In genomic region chr10:35690534-35690933, GRCh38 we compare ENCODE assay signal across 22 cellular contexts. TPM values are rescaled to one million over a fixed set of nuclear protein-coding genes. Genes with fewer than 3 reads are reported as not detected.
A peak's percentile ranks its signal among the peaks of the same experiment; 100 is the strongest.
DNase-seq lines count a peak whose midpoint lies in the region; ATAC-seq and TF ChIP-seq lines count a peak whose summit lies in the region.
"Had no signal": no experiment of that assay in that cellular context is flagged by ENCODE, and none has a peak within 500 bp of the region (broad histone marks: within the 10 kb centered on the region; RNA-seq: fewer than 3 reads in every experiment).

No MANE protein-coding gene starts in this region.

- no peaks in the 10 kb centered on the region for H3K4me1 Mint-ChIP-seq in CD8-positive, alpha-beta memory T cell
- H3K4me1 Mint-ChIP-seq: activated naive CD8-positive, alpha-beta T cell treated with anti-CD3 and anti-CD28 coated beads, Interleukin-2, amount 50 U/mL, for 24 hours; stimulated activated naive CD8-positive, alpha-beta T cell treated with anti-CD3 and anti-CD28 coated beads, Interleukin-15, amount 100 ng/mL, for 72 hours had no signal

- no peaks in the 10 kb centered on the region for H3K36me3 ChIP-seq in HEK293 (ENCODE audit: control insufficient read depth in 2 of 2, insufficient read depth in 1 of 2, low read length in 2 of 2)
- no peaks in the 10 kb centered on the region for H3K36me3 ChIP-seq in mucosa of descending colon (ENCODE audit: low read depth)
- H3K36me3 ChIP-seq in CD8-positive, alpha-beta memory T cell (ENCODE audit: insufficient read depth, low read length), result no peaks in the 10 kb centered on the region
- H3K36me3 ChIP-seq: brain microvascular endothelial cell, left lung had no signal

- CTCF ChIA-PET in HEK293 (lab: Yijun Ruan, JAX), result no interaction called here
- CTCF ChIA-PET in CD8-positive, alpha-beta memory T cell (lab: Charles Lee), result no interaction called here

- H3K36me3 Mint-ChIP-seq in CD8-positive, alpha-beta memory T cell, result no peaks in the 10 kb centered on the region

- H3K9me3 ChIP-seq in HEK293 (ENCODE audit: control insufficient read depth, insufficient read depth, low read depth, low read length), result no peaks in the 10 kb centered on the region
- H3K9me3 ChIP-seq in mucosa of descending colon, result no peaks in the 10 kb centered on the region
- H3K9me3 ChIP-seq in CD8-positive, alpha-beta memory T cell (ENCODE audit: low read length), result no peaks in the 10 kb centered on the region
- H3K9me3 ChIP-seq: left lung had no signal

- H3K4me3 Mint-ChIP-seq in CD8-positive, alpha-beta memory T cell, result no peak overlapping the region
- H3K4me3 Mint-ChIP-seq: activated naive CD8-positive, alpha-beta T cell treated with anti-CD3 and anti-CD28 coated beads, Interleukin-2, amount 50 U/mL, for 24 hours; HFFc6; stimulated activated naive CD8-positive, alpha-beta T cell treated with anti-CD3 and anti-CD28 coated beads, Interleukin-15, amount 100 ng/mL, for 72 hours had no signal

- H3K27me3 Mint-ChIP-seq in CD8-positive, alpha-beta memory T cell, result peaks cover 0 to 2% of the 10 kb centered on the region in 2 donors
- H3K27me3 Mint-ChIP-seq: progenitor cell of endocrine pancreas had no signal

- DNase-seq in NCI-H2029 treated with DMSO at 0.1 percent for 48 hours (lab: John Stamatoyannopoulos, UW), result peak; percentile 85
- peak; percentile 21 to 63 for DNase-seq in SHP77 (lab: John Stamatoyannopoulos, UW)
- DNase-seq in mucosa of descending colon, result peak in 1 of 3 donors; percentile 41
- no peak for DNase-seq in activated T-cell treated with anti-CD3 and anti-CD28 coated beads, Interleukin-2, amount 50 U/mL, for 48 hours
- DNase-seq in CD8-positive, alpha-beta memory T cell, result no peak
- DNase-seq in glomerular visceral epithelial cell (ENCODE audit: extremely low spot score), result no peak
- DNase-seq in left ventricle myocardium superior, result no peak
- DNase-seq: activated CD4-positive, alpha-beta T cell treated with anti-CD3 and anti-CD28 coated beads for 48 hours; activated naive CD8-positive, alpha-beta T cell treated with anti-CD3 and anti-CD28 coated beads, Interleukin-2, amount 50 U/mL, for 24 hours; brain microvascular endothelial cell; HFFc6; left lung; NCI-H1694 treated with DMSO at 0.1 percent for 48 hours; NCI-H526 treated with DMSO at 0.1 percent for 48 hours; OCI-M1; SIG-M5; small intestine; stimulated activated CD4-positive, alpha-beta T cell treated with anti-CD3 and anti-CD28 coated beads, Interleukin-2, amount 100 ng/mL, for 48 hours; stimulated activated naive CD8-positive, alpha-beta T cell treated with anti-CD3 and anti-CD28 coated beads, Interleukin-15, amount 100 ng/mL, for 72 hours had no signal

- peaks cover 0 to 3% (median 0%) of the 10 kb centered on the region in 5 donors for H3K9me3 Mint-ChIP-seq in CD8-positive, alpha-beta memory T cell
- H3K9me3 Mint-ChIP-seq: activated naive CD8-positive, alpha-beta T cell treated with anti-CD3 and anti-CD28 coated beads, Interleukin-2, amount 50 U/mL, for 24 hours; HFFc6 had no signal

- ATAC-seq in mucosa of descending colon, result peak; percentile 83
- no peak for ATAC-seq in left ventricle myocardium superior
- ATAC-seq: activated naive CD8-positive, alpha-beta T cell treated with anti-CD3 and anti-CD28 coated beads, Interleukin-2, amount 50 U/mL, for 24 hours; left lung; stimulated activated naive CD8-positive, alpha-beta T cell treated with anti-CD3 and anti-CD28 coated beads, Interleukin-15, amount 100 ng/mL, for 72 hours had no signal

- POLR2A ChIA-PET in HEK293 (lab: Yijun Ruan, JAX), result no interaction called here
- POLR2A ChIA-PET in CD8-positive, alpha-beta memory T cell (lab: Charles Lee), result no interaction called here

- H3K4me3 ChIP-seq in HEK293 (ENCODE audit: low read depth, low read length) (no peak overlapping the region), mucosa of descending colon (no peak overlapping the region)
- no peak overlapping the region for H3K4me3 ChIP-seq in CD8-positive, alpha-beta memory T cell (ENCODE audit: low read length)
- H3K4me3 ChIP-seq: coronary artery, left lung had no signal

- H3K27ac ChIP-seq in HEK293 (ENCODE audit: extremely low read depth, low read depth, low read length), result no peak overlapping the region
- H3K27ac ChIP-seq in CD8-positive, alpha-beta memory T cell (ENCODE audit: low read depth, low read length), result no peak overlapping the region
- H3K27ac ChIP-seq: brain microvascular endothelial cell, coronary artery, left lung had no signal

- H3K4me1 ChIP-seq in HEK293 (ENCODE audit: control insufficient read depth, insufficient read depth, low read length), result no peaks in the 10 kb centered on the region
- H3K4me1 ChIP-seq in mucosa of descending colon (ENCODE audit: low read depth), result peaks cover 16% of the 10 kb centered on the region
- no peaks in the 10 kb centered on the region for H3K4me1 ChIP-seq in CD8-positive, alpha-beta memory T cell (ENCODE audit: insufficient read depth, low read length)
- H3K4me1 ChIP-seq: left lung had no signal

- H3K27me3 ChIP-seq in CD8-positive, alpha-beta memory T cell (ENCODE audit: insufficient read depth, low read length, poor library complexity, severe bottlenecking), result no peaks in the 10 kb centered on the region
- H3K27me3 ChIP-seq: brain microvascular endothelial cell had no signal

- TF ChIP-seq CTCF in HEK293 (tag by site-specific recombination; IDR thresholded peaks at IDR 0.05) (no peak), mucosa of descending colon (IDR thresholded peaks at IDR 0.05) (no peak)

- H3K27ac Mint-ChIP-seq in CD8-positive, alpha-beta memory T cell, result no peak overlapping the region
- H3K27ac Mint-ChIP-seq: activated naive CD8-positive, alpha-beta T cell treated with anti-CD3 and anti-CD28 coated beads, Interleukin-2, amount 50 U/mL, for 24 hours; HFFc6; progenitor cell of endocrine pancreas; stimulated activated naive CD8-positive, alpha-beta T cell treated with anti-CD3 and anti-CD28 coated beads, Interleukin-15, amount 100 ng/mL, for 72 hours had no signal

- intact Hi-C loops in mucosa of descending colon (cut with DNase I, micrococcal nuclease), result no loop called here
- intact Hi-C loops in left ventricle myocardium superior (cut with micrococcal nuclease), result no loop called here

TF ChIP-seq in HEK293, 187 proteins besides CTCF, POLR2A, EP300 and RAD21:
- TF ChIP-seq ZBTB44 (tag by site-specific recombination; IDR thresholded peaks at IDR 0.05), result no peak
- TF ChIP-seq ZNF404 (tag by site-specific recombination; IDR thresholded peaks at IDR 0.05), result no peak
- peak; percentile 14; the same call in 1 of the 2 replicates for TF ChIP-seq FEZF1 (tag by site-specific recombination; IDR thresholded peaks at IDR 0.05)
- TF ChIP-seq OSR2 (tag by site-specific recombination; IDR thresholded peaks at IDR 0.05), result peak; percentile 49; the same call in 1 of the 2 replicates

RNA-seq across cellular contexts. Expression of gene FZD8, which starts 48.4 kb away (rescaled TPM):
- total RNA-seq in mucosa of descending colon (10 to 100 TPM; 13.4 to 31.3 (median 14.8) TPM), left ventricle myocardium superior (8.2 TPM)
- total RNA-seq in CD8-positive, alpha-beta memory T cell, result under 1 TPM; 0.50 to 0.55 TPM
- polyA plus RNA-seq in CD8-positive, alpha-beta memory T cell, result not detected

Comparison
In these comparisons a context has a peak if more than half of its experiments do, and no peak if none do; other contexts are left out.
1. DNase-seq: peak in NCI-H2029 treated with DMSO at 0.1 percent for 48 hours (single experiment) and SHP77 (2 of 2); none in activated T-cell treated with anti-CD3 and anti-CD28 coated beads, Interleukin-2, amount 50 U/mL, for 48 hours (0 of 2), CD8-positive, alpha-beta memory T cell (0 of 5), glomerular visceral epithelial cell (single experiment) and left ventricle myocardium superior (single experiment).